ENCODE assay signal across 8 cellular contexts in the genomic region with DNA sequence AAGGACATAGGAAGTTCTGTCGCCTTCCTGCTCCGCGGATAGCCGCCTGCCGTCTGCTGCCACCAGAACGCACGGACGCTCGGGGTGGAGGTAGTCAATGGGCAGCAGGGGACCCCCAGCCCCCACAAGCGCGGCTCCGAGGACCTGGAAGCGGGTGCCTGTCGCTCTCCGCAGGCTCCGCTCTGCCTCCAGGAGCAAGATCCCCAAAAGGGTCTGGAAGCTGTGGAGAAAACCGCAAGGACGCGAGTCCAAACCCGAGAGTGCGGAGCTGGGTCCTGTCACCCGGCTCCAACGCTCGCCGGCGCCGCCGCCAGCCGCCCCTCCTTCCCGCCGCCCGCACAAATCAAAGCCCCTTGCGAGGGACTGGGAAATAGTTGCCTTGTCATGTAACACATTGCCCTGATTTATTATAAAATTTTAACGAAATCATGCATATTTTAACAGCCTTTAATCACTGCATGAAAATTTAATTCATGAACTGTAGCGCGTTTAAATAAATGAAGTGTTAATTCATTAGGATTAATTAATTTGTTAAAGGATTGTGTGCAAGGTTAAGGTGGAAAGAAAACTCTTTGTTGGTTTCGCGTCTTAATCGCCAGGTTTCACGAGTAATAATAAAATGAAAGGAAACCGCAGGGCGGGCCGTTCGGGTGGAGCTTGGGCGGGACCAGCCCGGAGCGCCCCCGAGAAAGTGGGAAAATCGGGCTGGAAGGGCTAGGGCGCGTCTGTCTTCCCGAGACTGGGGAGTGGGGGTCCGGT. TPM values are rescaled to one million over a fixed set of nuclear protein-coding genes. Genes with fewer than 3 reads are reported as not detected.
DNase-seq lines count a peak whose midpoint lies in the region; ATAC-seq and TF ChIP-seq lines count a peak whose summit lies in the region.

No MANE protein-coding gene starts in this region.

- H3K27ac Mint-ChIP-seq in T-cell = no peak overlapping the region

- TF ChIP-seq CTCF in GM06990 (IDR thresholded peaks at IDR 0.05; ENCODE audit: insufficient read depth, low read length, poor library complexity, severe bottlenecking) (no peak), heart left ventricle (IDR thresholded peaks at IDR 0.05) (no peak), psoas muscle (IDR thresholded peaks at IDR 0.05) (no peak)

- intact Hi-C loops in heart left ventricle (cut with DNase I) = loop anchor here in 7 of 10 donors (5.0 to 10.0 kb wide), 4 partner anchors 43 to 53 kb away; a partner anchor contains a TSS
- intact Hi-C loops in psoas muscle (cut with DNase I) = loop anchor here in 1 of 2 donors (10.0 kb wide), 1 partner anchor 46 kb away; a partner anchor contains a TSS

- DNase-seq in GM06990 (ENCODE audit: extremely low read depth, insufficient read length) = no peak
- no peak for DNase-seq in T-cell
- DNase-seq in heart left ventricle = no peak
- no peak for DNase-seq in psoas muscle
- no peak for DNase-seq in G401 (ENCODE audit: low spot score)
- no peak for DNase-seq in cerebellar nuclear complex (lab: John Stamatoyannopoulos, UW)
- DNase-seq in SKM-1 treated with dmso at 0.1 percent for 144 hours (lab: John Stamatoyannopoulos, UW; ENCODE audit: unreplicated experiment) = no peak

- CTCF ChIA-PET in T-cell (lab: Charles Lee) = no interaction called here

- H3K27me3 ChIP-seq in GM06990 (replicated peaks; ENCODE audit: control insufficient read depth, insufficient read depth, low read length) (peaks cover 9% of the 10 kb centered on the region), heart left ventricle (peaks cover 54 to 85% (median 64%) of the 10 kb centered on the region in 9 donors), psoas muscle (ENCODE audit: insufficient read depth in 3 of 3, low read length in 2 of 3) (peaks cover 3 to 79% (median 33%) of the 10 kb centered on the region in 3 donors)

- H3K4me1 Mint-ChIP-seq in T-cell = peaks cover 38 to 47% (median 46%) of the 10 kb centered on the region in 3 donors

- 1 to 2% (median 1%) methylated on average over 40 to 53 of the region's 53 CpGs for WGBS in heart left ventricle, 4 donors
- WGBS in psoas muscle, 3 donors = 0 to 2% (median 1%) methylated on average over 53 of the region's 53 CpGs

- H3K4me3 ChIP-seq in GM06990 (replicated peaks; ENCODE audit: low read depth, low read length) = peak overlapping the region; percentile 41
- H3K4me3 ChIP-seq in heart left ventricle = peak overlapping the region; percentile 26 to 61 (median 53)
- H3K4me3 ChIP-seq in psoas muscle = peak overlapping the region; percentile 61

- TF ChIP-seq POLR2A in heart left ventricle (IDR thresholded peaks at IDR 0.05) = no peak

- POLR2A ChIA-PET in T-cell (lab: Charles Lee) = no interaction called here

- no peaks in the 10 kb centered on the region for H3K9me3 Mint-ChIP-seq in T-cell

- no peak overlapping the region for H3K27ac ChIP-seq in heart left ventricle
- no peak overlapping the region for H3K27ac ChIP-seq in psoas muscle

- no peaks in the 10 kb centered on the region for H3K36me3 Mint-ChIP-seq in T-cell

- ATAC-seq in T-cell (replicated peaks in 1 of 4) (peak in 1 of 4 experiments; percentile 12), heart left ventricle (peak in 3 of 4 donors; percentile 13 to 45 (median 38)), psoas muscle (peak; percentile 10 to 67 (median 39)), GM21447 (IDR thresholded peaks at IDR 0.05; ENCODE audit: unreplicated experiment) (no peak)

- peak overlapping the region; percentile 66 to 79 (median 67) for H3K4me3 Mint-ChIP-seq in T-cell

- H3K36me3 ChIP-seq in GM06990 (ENCODE audit: control insufficient read depth, insufficient read depth, low read length) = no peaks in the 10 kb centered on the region
- no peaks in the 10 kb centered on the region for H3K36me3 ChIP-seq in heart left ventricle
- no peaks in the 10 kb centered on the region for H3K36me3 ChIP-seq in psoas muscle (ENCODE audit: insufficient read depth in 1 of 2, low read depth in 1 of 2)

- peaks cover 61 to 65% of the 10 kb centered on the region in 2 donors for H3K27me3 Mint-ChIP-seq in T-cell

- H3K9me3 ChIP-seq in heart left ventricle (no peaks in the 10 kb centered on the region), psoas muscle (no peaks in the 10 kb centered on the region)

- in situ Hi-C loops in G401 (cut with HindIII; ENCODE audit: low sequenced_read_pairs) = no loop called here

- H3K4me1 ChIP-seq in heart left ventricle (peaks cover 0 to 39% (median 20%) of the 10 kb centered on the region in 12 donors), psoas muscle (peaks cover 7% of the 10 kb centered on the region)

RNA-seq across cellular contexts. Expression of a gene that starts 5.5 kb away (rescaled TPM):
- total RNA-seq in T-cell (under 1 TPM in 4 of 5 donors, not detected in 1; 0.07 to 0.13 (median 0.10) TPM), heart left ventricle (under 1 TPM in 1 of 9 donors, not detected in 8; 0.04 TPM), psoas muscle (1 to 10 TPM in 1 of 4 donors, under 1 TPM in 3; 0.04 to 2.6 (median 0.50) TPM)
- polyA plus RNA-seq in heart left ventricle (not detected), psoas muscle (under 1 TPM in 2 of 3 donors, not detected in 1; 0.06 to 0.12 TPM)
- not detected in 2 replicates for total RNA-seq in G401 (2014; rRNA removed; shearing (Covaris generic))

RNA-seq across cellular contexts. Expression of a gene that starts 50.1 kb away (rescaled TPM):
- total RNA-seq in T-cell (10 to 100 TPM in 3 of 5 donors, 1 to 10 TPM in 2; 4.8 to 14.3 (median 12.3) TPM), heart left ventricle (10 to 100 TPM in 4 of 9 donors, 1 to 10 TPM in 5; 7.7 to 12.3 (median 10.0) TPM), psoas muscle (1 to 10 TPM; 4.3 to 5.7 (median 5.2) TPM)
- polyA plus RNA-seq in heart left ventricle (1 to 10 TPM; 2.4 to 7.7 TPM), psoas muscle (10 to 100 TPM in 1 of 3 donors, 1 to 10 TPM in 2; 4.7 to 16.5 (median 5.0) TPM)
- total RNA-seq in G401 (2014; rRNA removed; shearing (Covaris generic)) = 9.2 and 10.7 TPM in 2 replicates
